ENCODE assay signal across 20 cellular contexts in genomic region chr2:59297829-59298228, GRCh38.
"Had no signal": no experiment of that assay in that cellular context is flagged by ENCODE, and none has a peak within 500 bp of the region (broad histone marks: within the 10 kb centered on the region; RNA-seq: fewer than 3 reads in every experiment).

No MANE protein-coding gene starts in this region.

- H3K4me3 ChIP-seq: breast epithelium, colonic mucosa, pancreas, psoas muscle, right atrium auricular region, transverse colon, vagina had no signal

- H3K4me1 ChIP-seq: breast epithelium, colonic mucosa, pancreas, psoas muscle, right atrium auricular region, vagina had no signal

- H3K27ac ChIP-seq: breast epithelium, colonic mucosa, epithelial cell of prostate, pancreas, psoas muscle, right atrium auricular region, transverse colon, vagina had no signal

- ATAC-seq: activated CD4-positive, alpha-beta T cell treated with anti-CD3 and anti-CD28 coated beads for 36 hours; activated T-cell treated with anti-CD3 and anti-CD28 coated beads, Interleukin-2, amount 50 U/mL, for 72 hours; left ventricle myocardium superior; pancreas; psoas muscle had no signal

- H3K27me3 ChIP-seq: breast epithelium, colonic mucosa, pancreas, right atrium auricular region, vagina had no signal

- DNase-seq: activated B cell treated with CpG ODN at 0.5 μM for 24 hours; activated CD4-positive, alpha-beta T cell treated with anti-CD3 and anti-CD28 coated beads for 36 hours; activated CD4-positive, alpha-beta T cell treated with anti-CD3 and anti-CD28 coated beads, Interleukin-2, amount 50 U/mL, for 4 hours; activated effector memory CD4-positive, alpha-beta T cell treated with Interleukin-2 at 50 U/mL for 16 hours; activated naive CD4-positive, alpha-beta T cell treated with anti-CD3 and anti-CD28 coated beads for 36 hours; activated naive CD8-positive, alpha-beta T cell treated with anti-CD3 and anti-CD28 coated beads, Interleukin-2, amount 10 ng/mL, durations not matched to agents 7 days and 5 days; activated T-cell treated with anti-CD3 and anti-CD28 coated beads, Interleukin-2, amount 50 U/mL, for 72 hours; amniotic stem cell; colonic mucosa; foreskin fibroblast; left ventricle myocardium superior; pancreas; psoas muscle; stimulated activated CD4-positive, alpha-beta T cell treated with anti-CD3 and anti-CD28 coated beads, Interleukin-4, amount 100 ng/mL, for 24 hours; T1000; transverse colon had no signal

- H3K9me3 ChIP-seq: breast epithelium, colonic mucosa, pancreas, psoas muscle, right atrium auricular region, transverse colon, vagina had no signal

- H3K36me3 ChIP-seq: breast epithelium, colonic mucosa, pancreas, right atrium auricular region, transverse colon, vagina had no signal
